In the genomic region with DNA sequence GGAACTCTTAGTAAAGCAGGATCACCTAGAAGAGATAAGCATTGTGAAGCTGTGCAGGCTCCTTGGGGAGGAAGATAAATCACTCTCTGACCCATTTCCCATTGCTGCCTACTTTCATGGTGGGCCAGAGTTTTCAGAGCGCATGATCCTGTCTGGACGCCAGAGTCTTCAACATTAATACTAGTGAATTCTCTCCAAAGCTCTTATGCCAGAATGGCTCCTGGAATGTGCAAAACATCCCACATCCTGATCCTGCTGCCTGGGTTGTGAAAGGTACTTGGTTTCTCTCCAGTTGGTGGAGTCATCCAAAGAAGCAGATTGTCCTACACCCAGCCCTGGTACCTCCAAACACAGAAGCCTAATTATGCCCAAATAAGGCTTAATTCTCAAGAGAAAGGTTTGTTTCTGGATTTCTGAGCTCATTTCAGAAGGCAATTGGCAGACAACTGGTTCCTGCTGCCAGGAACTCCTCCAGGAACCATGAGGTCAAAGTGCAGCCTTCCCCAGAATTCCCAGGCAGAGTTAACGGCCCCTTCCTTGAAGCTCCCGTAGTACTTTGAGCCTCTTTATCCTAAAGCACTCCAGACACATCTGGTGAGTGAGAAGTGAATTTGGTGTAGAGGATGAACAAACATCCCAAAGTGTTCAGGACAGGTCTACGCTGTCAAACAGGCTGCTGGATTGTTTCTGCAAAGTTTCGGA, we compare ENCODE assay signal across 11 cellular contexts.
A peak's percentile ranks its signal among the peaks of the same experiment; 100 is the strongest.
DNase-seq lines count a peak whose midpoint lies in the region; ATAC-seq, FAIRE-seq and TF ChIP-seq lines count a peak whose summit lies in the region.
"Had no signal": no experiment of that assay in that cellular context is flagged by ENCODE, and none has a peak within 500 bp of the region (broad histone marks: within the 10 kb centered on the region; RNA-seq: fewer than 3 reads in every experiment).

No MANE protein-coding gene starts in this region.

- no peak for TF ChIP-seq EP300 in sigmoid colon (IDR thresholded peaks at IDR 0.05)

- H3K27me3 ChIP-seq in heart right ventricle (peaks cover 0 to 6% (median 0%) of the 10 kb centered on the region in 7 donors), sigmoid colon (no peaks in the 10 kb centered on the region), osteoblast (ENCODE audit: insufficient read depth, low read length) (peaks cover 35% of the 10 kb centered on the region)
- H3K27me3 ChIP-seq: ascending aorta had no signal

- no peak for FAIRE-seq in frontal cortex (lab: Jason Lieb, UNC)
- FAIRE-seq: GM18507 had no signal

- WGBS in heart right ventricle, 2 donors, result 64 to 70% methylated on average over 6 of the region's 6 CpGs
- WGBS in sigmoid colon, 2 donors, result 65 to 67% methylated on average over 6 of the region's 6 CpGs

- H3K36me3 ChIP-seq in heart right ventricle (no peaks in the 10 kb centered on the region), sigmoid colon (no peaks in the 10 kb centered on the region), osteoblast (ENCODE audit: insufficient read depth, low read length) (no peaks in the 10 kb centered on the region)
- H3K36me3 ChIP-seq: ascending aorta had no signal

- no peaks in the 10 kb centered on the region for H4K20me1 ChIP-seq in osteoblast (ENCODE audit: insufficient read depth, low read length)

- H3K4me1 ChIP-seq in heart right ventricle (peaks cover 0 to 27% (median 17%) of the 10 kb centered on the region in 9 donors), sigmoid colon (peaks cover 0 to 41% (median 29%) of the 10 kb centered on the region in 4 donors), osteoblast (ENCODE audit: insufficient read depth, low read length) (no peaks in the 10 kb centered on the region)

- no peak overlapping the region for H3K4me2 ChIP-seq in osteoblast (ENCODE audit: insufficient read depth, low read length)

- TF ChIP-seq POLR2A in sigmoid colon (IDR thresholded peaks at IDR 0.05), result no peak

- no peak overlapping the region for H3K4me3 ChIP-seq in heart right ventricle
- H3K4me3 ChIP-seq in sigmoid colon, result no peak overlapping the region
- no peak overlapping the region for H3K4me3 ChIP-seq in osteoblast (ENCODE audit: insufficient read depth, low read length)
- H3K4me3 ChIP-seq: ascending aorta had no signal

- no peak for TF ChIP-seq CTCF in AG09319 (IDR thresholded peaks at IDR 0.05; ENCODE audit: low read depth, low read length)
- TF ChIP-seq CTCF in heart right ventricle (IDR thresholded peaks at IDR 0.05), result no peak
- no peak for TF ChIP-seq CTCF in sigmoid colon (IDR thresholded peaks at IDR 0.05)
- TF ChIP-seq CTCF in osteoblast (IDR thresholded peaks at IDR 0.05; ENCODE audit: extremely low read depth, low read depth, low read length), result no peak

- H3K27ac ChIP-seq in heart right ventricle, result peak overlapping the region in 2 of 10 donors; percentile 9 to 16
- H3K27ac ChIP-seq in sigmoid colon, result peak overlapping the region; percentile 12 to 73 (median 62)
- H3K27ac ChIP-seq in osteoblast (ENCODE audit: low read depth, low read length), result no peak overlapping the region

- intact Hi-C loops in heart right ventricle (cut with DNase I), result no loop called here
- intact Hi-C loops in sigmoid colon (cut with DNase I), result no loop called here

- H2AFZ ChIP-seq in osteoblast (ENCODE audit: low read length), result no peak overlapping the region

- H3K9me3 ChIP-seq in heart right ventricle (no peaks in the 10 kb centered on the region), sigmoid colon (no peaks in the 10 kb centered on the region), osteoblast (ENCODE audit: low read depth, low read length) (no peaks in the 10 kb centered on the region)
- H3K9me3 ChIP-seq: ascending aorta had no signal

- ATAC-seq in heart right ventricle (peak in 7 of 8 donors; percentile 28 to 82 (median 43)), GM18517 (IDR thresholded peaks at IDR 0.05; ENCODE audit: unreplicated experiment) (no peak)

- H3K79me2 ChIP-seq in osteoblast (ENCODE audit: insufficient read depth, low read length), result no peaks in the 10 kb centered on the region

- peak; percentile 44 for DNase-seq in AG09319 (ENCODE audit: extremely low read depth, low read depth)
- peak; percentile 49 for DNase-seq in SK-N-DZ (ENCODE audit: low spot score)
- no peak for DNase-seq in heart right ventricle
- DNase-seq in sigmoid colon, result peak; percentile 80
- DNase-seq in frontal cortex (ENCODE audit: low spot score in 2 of 2), result no peak
- DNase-seq in T-helper 1 cell, result no peak
- DNase-seq in osteoblast (ENCODE audit: insufficient read length, low spot score, missing footprints), result no peak
- DNase-seq: AML-193 had no signal

Comparison
In these comparisons a context has a peak if more than half of its experiments do, and no peak if none do; other contexts are left out.
1. DNase-seq: peak in AG09319 (single experiment), SK-N-DZ (single experiment) and sigmoid colon (single experiment); none in heart right ventricle (0 of 2), frontal cortex (0 of 2), T-helper 1 cell (0 of 5) and osteoblast (single experiment).